1 cellular context compared by ENCODE assay signal in the genomic region with DNA sequence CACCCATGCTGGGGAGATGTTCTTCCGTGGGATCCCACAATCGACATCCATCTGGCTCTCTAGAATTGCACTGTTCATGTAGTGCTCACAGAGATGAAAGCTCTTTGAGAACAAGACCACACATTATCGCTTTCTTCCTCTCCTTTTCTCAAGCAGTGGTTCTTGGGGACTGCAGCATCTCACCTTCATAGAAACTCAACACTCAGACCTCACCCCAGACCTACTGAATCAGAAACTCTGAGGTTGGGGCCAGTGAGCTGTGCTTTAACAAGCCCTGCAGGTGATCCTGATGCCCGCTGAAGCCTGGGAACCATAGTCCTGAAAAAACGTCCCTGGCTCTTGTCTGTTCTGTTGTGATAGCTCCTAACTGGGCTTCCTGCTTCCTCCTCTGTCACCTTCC.
TF ChIP-seq lines count a peak whose summit lies in the region.

No MANE protein-coding gene starts in this region.

TF ChIP-seq in SK-N-SH treated with all-trans-retinoic acid at 6 μM for 48 hours, 23 proteins besides CTCF, POLR2A, EP300 and RAD21 (continued from another document):
- no peak for TF ChIP-seq ARNTL (CRISPR knock-in tag; IDR thresholded peaks at IDR 0.05; ENCODE audit: borderline replicate concordance, low read depth)
TF ChIP-seq in SK-N-SH treated with all-trans-retinoic acid at 6 μM for 48 hours: peak in this region for 0.
